Comparison of ENCODE assay signal across 14 cellular contexts in the genomic region with DNA sequence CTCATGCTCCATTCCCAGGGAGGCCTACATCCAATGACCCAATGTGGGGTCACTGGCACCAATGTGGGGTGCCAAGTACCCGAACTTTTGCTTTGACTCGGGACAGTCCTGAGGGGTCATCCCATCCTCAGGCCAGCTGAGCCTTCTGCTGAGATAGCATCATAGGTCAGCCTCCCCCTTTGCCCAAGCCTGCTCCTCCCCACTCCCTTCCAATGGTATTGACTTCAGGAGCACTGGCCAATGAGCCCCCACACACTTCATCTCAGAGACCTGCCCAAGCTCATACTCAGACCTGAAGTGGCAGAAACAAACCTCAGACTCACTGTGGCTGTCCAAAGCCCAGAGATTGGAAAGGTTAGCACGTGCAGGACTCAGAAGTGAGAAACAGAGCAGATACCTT. TPM values are rescaled to one million over a fixed set of nuclear protein-coding genes. Genes with fewer than 3 reads are reported as not detected.
"Had no signal": no experiment of that assay in that cellular context is flagged by ENCODE, and none has a peak within 500 bp of the region (broad histone marks: within the 10 kb centered on the region; RNA-seq: fewer than 3 reads in every experiment).

No MANE protein-coding gene starts in this region.

RNA-seq across cellular contexts. Expression of a gene that starts 36.1 kb away (rescaled TPM):
- total RNA-seq: activated B cell treated with CpG ODN at 0.5 μM for 24 hours; activated CD4-positive, alpha-beta memory T cell treated with anti-CD3 and anti-CD28 coated beads for 36 hours; activated CD4-positive, alpha-beta T cell treated with anti-CD3 and anti-CD28 coated beads, Interleukin-2, amount 10 ng/mL, durations not matched to agents 24 days and 14 days; activated CD8-positive, alpha-beta memory T cell treated with anti-CD3 and anti-CD28 coated beads for 36 hours; activated CD8-positive, alpha-beta T cell treated with anti-CD3 and anti-CD28 coated beads for 36 hours; activated naive CD4-positive, alpha-beta T cell treated with anti-CD3 and anti-CD28 coated beads for 36 hours; activated naive CD4-positive, alpha-beta T cell treated with anti-CD3 and anti-CD28 coated beads, Interleukin-2, amount 50 U/mL, for 72 hours; activated naive CD8-positive, alpha-beta T cell treated with anti-CD3 and anti-CD28 coated beads for 36 hours; activated T-cell treated with anti-CD3 and anti-CD28 coated beads, Interleukin-2, amount 50 U/mL, for 72 hours; activated T-helper 1 cell treated with anti-CD3 and anti-CD28 coated beads, Interleukin-12 subunit alpha, Interleukin-12 subunit beta, Interleukin-2, Interleukin-4 antibody, amounts not matched to agents 30 ng/mL and 10 ng/mL and 1 ng/mL, durations not matched to agents 14 hours and 24 hours and 36 hours; activated T-helper 17 cell treated with anti-CD3 and anti-CD28 coated beads, Interleukin-2, amount 50 U/mL, for 72 hours; aorta; breast epithelium; cardiac septum had no signal
